ENCODE assay signal across 1 cellular context in the genomic region with DNA sequence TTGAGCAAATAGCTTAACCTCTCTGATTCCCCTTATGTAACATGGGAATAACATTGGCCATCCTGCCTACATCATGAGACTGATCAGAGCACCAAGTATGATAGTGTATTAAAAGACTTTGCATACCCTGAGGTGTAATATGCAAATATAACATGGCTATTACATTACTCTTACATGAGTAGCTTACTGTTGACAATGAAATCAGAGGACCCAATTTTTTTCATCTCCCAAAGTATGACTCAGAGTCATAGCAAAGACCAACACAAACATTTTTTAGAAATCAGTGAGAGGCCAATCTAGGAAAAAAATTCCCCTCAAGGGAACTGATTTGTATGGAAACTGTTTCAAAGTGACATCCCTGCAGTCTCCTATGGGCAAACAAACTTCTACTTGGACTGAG.
TF ChIP-seq lines count a peak whose summit lies in the region.

No MANE protein-coding gene starts in this region.

TF ChIP-seq in endothelial cell of umbilical vein, 7 proteins besides CTCF, POLR2A, EP300 and RAD21:
- TF ChIP-seq EZH2 (IDR thresholded peaks at IDR 0.05; ENCODE audit: borderline replicate concordance, low read depth, low read length, severe bottlenecking), result no peak
- no peak for TF ChIP-seq JUN (IDR thresholded peaks at IDR 0.05; ENCODE audit: borderline replicate concordance, insufficient read depth, insufficient read length, low read depth)
TF ChIP-seq in endothelial cell of umbilical vein: peak in this region for 0.
